Comparison of ENCODE assay signal across 8 cellular contexts in genomic region chr3:128226794-128227399, GRCh38.
DNase-seq lines count a peak whose midpoint lies in the region; ATAC-seq and TF ChIP-seq lines count a peak whose summit lies in the region.

No MANE protein-coding gene starts in this region.

- intact Hi-C loops in prostate gland (cut with DNase I), result loop anchor here (5.0 kb wide), 1 partner anchor 270 kb away; no protein-coding TSS in a partner anchor
- intact Hi-C loops in aorta (cut with DNase I), result no loop called here

- peak; percentile 80 for TF ChIP-seq CTCF in foreskin fibroblast (IDR thresholded peaks at IDR 0.05; ENCODE audit: low read depth, low read length)
- peak in 3 of 4 experiments; percentile 30 to 53 (median 42) for TF ChIP-seq CTCF in prostate gland (IDR thresholded peaks at IDR 0.05)

- H3K9me3 ChIP-seq in prostate gland (no peaks in the 10 kb centered on the region), aorta (ENCODE audit: control insufficient read depth, low read length) (no peaks in the 10 kb centered on the region)

- no peak for ATAC-seq in aorta (ENCODE audit: low FRiP score)
- ATAC-seq in GM21528 (IDR thresholded peaks at IDR 0.05; ENCODE audit: low FRiP score, unreplicated experiment), result no peak

- 54% methylated on average over 5 of the region's 5 CpGs for WGBS in prostate gland
- 51 to 57% methylated on average over 5 of the region's 5 CpGs for WGBS in aorta, 2 donors

- H3K4me3 ChIP-seq in Jurkat, Clone E6-1 (ENCODE audit: low read length), result no peak overlapping the region
- H3K4me3 ChIP-seq in foreskin fibroblast (ENCODE audit: low read depth in 1 of 2, low read length in 2 of 2) (no peak overlapping the region), prostate gland (no peak overlapping the region), aorta (ENCODE audit: low read length in 2 of 2) (no peak overlapping the region)

- no peak for TF ChIP-seq POLR2A in prostate gland (IDR thresholded peaks at IDR 0.05)

- DNase-seq in EL, result peak; percentile 48
- peak; percentile 14 for DNase-seq in Jurkat, Clone E6-1 (ENCODE audit: low read depth, low spot score)
- DNase-seq in activated T-cell treated with anti-CD3 and anti-CD28 coated beads for 1 hour (ENCODE audit: low read depth), result peak; percentile 30
- DNase-seq in foreskin fibroblast, result peak; percentile 13 to 44
- no peak for DNase-seq in prostate gland (ENCODE audit: low spot score)
- no peak for DNase-seq in aorta
- no peak for DNase-seq in NCI-H2171 treated with DMSO at 0.1 percent for 48 hours (lab: John Stamatoyannopoulos, UW)

- peaks cover 4% of the 10 kb centered on the region for H3K4me1 ChIP-seq in prostate gland (replicated peaks)
- H3K4me1 ChIP-seq in aorta (ENCODE audit: control insufficient read depth in 1 of 2, insufficient read depth in 2 of 2, low read length in 2 of 2), result peaks cover 3 to 4% of the 10 kb centered on the region in 2 donors

- H3K27ac ChIP-seq in prostate gland (no peak overlapping the region), aorta (ENCODE audit: low read depth in 1 of 2, low read length in 2 of 2) (no peak overlapping the region)

- no peaks in the 10 kb centered on the region for H3K27me3 ChIP-seq in prostate gland (replicated peaks; ENCODE audit: insufficient read depth)
- H3K27me3 ChIP-seq in aorta (ENCODE audit: control insufficient read depth in 1 of 2, insufficient read depth in 2 of 2, low read length in 1 of 2), result no peaks in the 10 kb centered on the region

- H3K36me3 ChIP-seq in prostate gland (no peaks in the 10 kb centered on the region), aorta (ENCODE audit: control insufficient read depth in 1 of 2, insufficient read depth in 2 of 2, low read length in 1 of 2) (no peaks in the 10 kb centered on the region)

Comparison
In these comparisons a context has a peak if more than half of its experiments do, and no peak if none do; other contexts are left out.
1. DNase-seq: peak in EL (single experiment), Jurkat, Clone E6-1 (single experiment), activated T-cell treated with anti-CD3 and anti-CD28 coated beads for 1 hour (single experiment) and foreskin fibroblast (2 of 2); none in prostate gland (single experiment), aorta (0 of 2) and NCI-H2171 treated with DMSO at 0.1 percent for 48 hours (single experiment).